2 cellular contexts compared by ENCODE assay signal in genomic region chr3:11678735-11679134, GRCh38.
TF ChIP-seq lines count a peak whose summit lies in the region.

No MANE protein-coding gene starts in this region.

TF ChIP-seq in HepG2, 621 proteins besides CTCF, POLR2A, EP300 and RAD21:
- TF ChIP-seq SMAD9 (CRISPR knock-in tag; IDR thresholded peaks at IDR 0.05): no peak
- peak; percentile 15; the same call in 1 of the 2 replicates for TF ChIP-seq CEBPB (IDR thresholded peaks at IDR 0.05; ENCODE audit: borderline replicate concordance, low read depth, low read length)
- TF ChIP-seq ZNF616 (CRISPR knock-in tag; IDR thresholded peaks at IDR 0.05; ENCODE audit: low read depth): no peak

TF ChIP-seq in K562, 482 proteins besides CTCF, POLR2A, EP300 and RAD21:
- TF ChIP-seq CEBPB (tag; IDR thresholded peaks at IDR 0.05) (0 out of 2 replicates have a peak, but pooled peaks have one; percentile 35), TEAD2 (tag; IDR thresholded peaks at IDR 0.05) (no peak)
